ENCODE assay signal across 3 cellular contexts in the genomic region with DNA sequence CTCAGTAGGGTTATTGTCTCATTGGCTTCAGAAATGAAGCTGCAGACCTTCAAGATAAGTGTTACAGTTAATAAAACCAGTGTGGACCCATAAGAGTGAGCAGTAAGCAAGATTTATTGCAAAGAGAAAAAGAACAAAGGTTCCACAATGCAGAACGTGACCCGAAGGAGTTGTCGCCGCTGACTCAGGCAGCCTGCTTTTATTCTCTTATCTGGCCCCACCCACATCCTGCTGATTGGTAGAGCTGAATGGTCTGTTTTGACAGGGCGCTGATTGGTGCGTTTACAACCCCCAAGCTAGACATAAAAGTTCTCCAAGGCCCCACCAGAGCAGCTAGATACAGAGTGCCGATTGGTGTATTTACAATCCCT. TPM values are rescaled to one million over a fixed set of nuclear protein-coding genes. Genes with fewer than 3 reads are reported as not detected.
"Had no signal": no experiment of that assay in that cellular context is flagged by ENCODE, and none has a peak within 500 bp of the region (broad histone marks: within the 10 kb centered on the region; RNA-seq: fewer than 3 reads in every experiment).

No MANE protein-coding gene starts in this region.

RNA-seq across cellular contexts. Expression of gene IRF4, which starts 33.9 kb away (rescaled TPM):
- total RNA-seq: bronchial epithelial cell, IMR-90, MCF 10A had no signal
- polyA plus RNA-seq: IMR-90 had no signal
